ENCODE assay signal across 15 cellular contexts in the genomic region with DNA sequence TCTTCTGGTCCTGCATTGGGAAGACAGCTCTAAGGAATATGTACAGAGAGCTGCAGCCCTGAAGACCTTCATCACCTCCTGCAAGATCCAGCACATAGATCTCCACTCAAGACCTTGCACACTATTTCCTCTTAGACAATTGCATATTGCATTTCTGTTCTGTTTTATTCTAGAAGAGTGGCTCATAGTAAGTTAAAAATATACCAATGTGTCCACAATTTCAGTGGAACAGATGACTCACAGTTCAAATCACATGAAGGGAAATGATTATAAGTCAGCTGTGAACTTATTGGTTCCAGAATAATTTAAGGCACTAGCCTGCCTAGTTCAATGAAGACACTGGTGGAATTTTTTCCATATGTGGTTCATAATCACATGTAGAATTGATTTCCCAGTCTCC. TPM values are rescaled to one million over a fixed set of nuclear protein-coding genes. Genes with fewer than 3 reads are reported as not detected.
DNase-seq lines count a peak whose midpoint lies in the region; ATAC-seq, FAIRE-seq and TF ChIP-seq lines count a peak whose summit lies in the region.
"Had no signal": no experiment of that assay in that cellular context is flagged by ENCODE, and none has a peak within 500 bp of the region (broad histone marks: within the 10 kb centered on the region; RNA-seq: fewer than 3 reads in every experiment).

No MANE protein-coding gene starts in this region.

- peaks cover 11% of the 10 kb centered on the region for H3K4me1 ChIP-seq in BE2C

- no peak overlapping the region for H3K4me3 ChIP-seq in bronchial epithelial cell (ENCODE audit: low read depth, low read length)
- H3K4me3 ChIP-seq in BE2C (ENCODE audit: low read depth, low read length), result no peak overlapping the region
- H3K4me3 ChIP-seq: lung had no signal

- no peaks in the 10 kb centered on the region for H3K36me3 Mint-ChIP-seq in activated CD4-positive, alpha-beta T cell treated with anti-CD3 and anti-CD28 coated beads for 36 hours (ENCODE audit: low read depth)
- H3K36me3 Mint-ChIP-seq: CD8-positive, alpha-beta memory T cell had no signal

- no peak overlapping the region for H3K4me3 Mint-ChIP-seq in activated CD4-positive, alpha-beta T cell treated with anti-CD3 and anti-CD28 coated beads for 36 hours
- H3K4me3 Mint-ChIP-seq: CD8-positive, alpha-beta memory T cell; effector memory CD8-positive, alpha-beta T cell; H9; stimulated activated naive CD8-positive, alpha-beta T cell treated with anti-CD3 and anti-CD28 coated beads, Interleukin-15, Interleukin-2, amounts not matched to agents 100 ng/mL and 50 ng/mL, for 24 hours had no signal

- CTCF ChIA-PET in activated CD4-positive, alpha-beta T cell treated with anti-CD3 and anti-CD28 coated beads for 36 hours (lab: Charles Lee), result interaction anchor here (1.1 kb wide), 1 partner anchor 41 kb away, joined by 3 read pairs; no protein-coding TSS in a partner anchor

- TF ChIP-seq CTCF in bronchial epithelial cell (IDR thresholded peaks at IDR 0.05; ENCODE audit: insufficient read depth, low read length, severe bottlenecking) (no peak), BE2C (IDR thresholded peaks at IDR 0.05; ENCODE audit: low read depth, low read length) (no peak)

- H3K27me3 ChIP-seq in bronchial epithelial cell (ENCODE audit: control insufficient read depth, insufficient read depth, low read length) (no peaks in the 10 kb centered on the region), BE2C (no peaks in the 10 kb centered on the region)

- intact Hi-C loops in activated CD4-positive, alpha-beta T cell treated with anti-CD3 and anti-CD28 coated beads for 36 hours (cut with DNase I, micrococcal nuclease), result no loop called here

- FAIRE-seq in bronchial epithelial cell (lab: Jason Lieb, UNC), result no peak

- no peaks in the 10 kb centered on the region for H3K9me3 Mint-ChIP-seq in activated CD4-positive, alpha-beta T cell treated with anti-CD3 and anti-CD28 coated beads for 36 hours (ENCODE audit: low read depth)
- H3K9me3 Mint-ChIP-seq: CD8-positive, alpha-beta memory T cell; effector memory CD8-positive, alpha-beta T cell; H9; stimulated activated naive CD8-positive, alpha-beta T cell treated with anti-CD3 and anti-CD28 coated beads, Interleukin-15, Interleukin-2, amounts not matched to agents 100 ng/mL and 50 ng/mL, for 24 hours had no signal

- no peaks in the 10 kb centered on the region for H3K36me3 ChIP-seq in bronchial epithelial cell (ENCODE audit: control insufficient read depth, insufficient read depth, low read length)
- H3K36me3 ChIP-seq in BE2C, result no peaks in the 10 kb centered on the region

- no peaks in the 10 kb centered on the region for H3K9me3 ChIP-seq in BE2C

- ATAC-seq in activated CD4-positive, alpha-beta T cell treated with anti-CD3 and anti-CD28 coated beads for 36 hours, result no peak
- ATAC-seq in HG03108 (IDR thresholded peaks at IDR 0.05; ENCODE audit: unreplicated experiment), result no peak
- ATAC-seq: effector memory CD8-positive, alpha-beta T cell had no signal

- H3K27ac Mint-ChIP-seq in activated CD4-positive, alpha-beta T cell treated with anti-CD3 and anti-CD28 coated beads for 36 hours, result no peak overlapping the region
- H3K27ac Mint-ChIP-seq: CD8-positive, alpha-beta memory T cell; effector memory CD8-positive, alpha-beta T cell; H9; stimulated activated naive CD8-positive, alpha-beta T cell treated with anti-CD3 and anti-CD28 coated beads, Interleukin-15, Interleukin-2, amounts not matched to agents 100 ng/mL and 50 ng/mL, for 24 hours had no signal

- H3K4me1 Mint-ChIP-seq in activated CD4-positive, alpha-beta T cell treated with anti-CD3 and anti-CD28 coated beads for 36 hours, result peaks cover 4% of the 10 kb centered on the region
- H3K4me1 Mint-ChIP-seq: CD8-positive, alpha-beta memory T cell had no signal

- DNase-seq in AG20443 (ENCODE audit: low spot score) (peak; percentile 37), HS-5 (ENCODE audit: low read depth) (peak; percentile 63), bronchial epithelial cell (ENCODE audit: low read depth) (peak; percentile 33), glomerular visceral epithelial cell (ENCODE audit: extremely low spot score) (peak; percentile 13), Kasumi-1 (lab: John Stamatoyannopoulos, UW) (no peak), BE2C (no peak)
- DNase-seq in activated CD4-positive, alpha-beta T cell treated with anti-CD3 and anti-CD28 coated beads for 36 hours, result no peak
- DNase-seq: activated CD4-positive, CD25-positive, alpha-beta regulatory T cell; CD8-positive, alpha-beta memory T cell; effector memory CD8-positive, alpha-beta T cell; H9; SW 1271 had no signal

- no peaks in the 10 kb centered on the region for H3K27me3 Mint-ChIP-seq in activated CD4-positive, alpha-beta T cell treated with anti-CD3 and anti-CD28 coated beads for 36 hours
- H3K27me3 Mint-ChIP-seq: stimulated activated naive CD8-positive, alpha-beta T cell treated with anti-CD3 and anti-CD28 coated beads, Interleukin-15, Interleukin-2, amounts not matched to agents 100 ng/mL and 50 ng/mL, for 24 hours had no signal

- POLR2A ChIA-PET in activated CD4-positive, alpha-beta T cell treated with anti-CD3 and anti-CD28 coated beads for 36 hours (lab: Charles Lee), result no interaction called here

RNA-seq across cellular contexts. Expression of gene AK5, which starts 10.0 kb away (rescaled TPM):
- total RNA-seq in bronchial epithelial cell, result not detected in 2 replicates
- 1 to 10 TPM; 9.9 TPM for total RNA-seq in activated CD4-positive, alpha-beta T cell treated with anti-CD3 and anti-CD28 coated beads for 36 hours
- 2.5 TPM for polyA plus RNA-seq in BE2C (2012; ENCODE audit: insufficient read depth, insufficient read length, low read depth)

RNA-seq across cellular contexts. Expression of gene PIGK, which starts 52.6 kb away (rescaled TPM):
- total RNA-seq in bronchial epithelial cell, result 14.3 and 17.4 TPM in 2 replicates
- total RNA-seq in activated CD4-positive, alpha-beta T cell treated with anti-CD3 and anti-CD28 coated beads for 36 hours, result 10 to 100 TPM; 19.3 to 19.7 TPM
- polyA plus RNA-seq in BE2C (2012; ENCODE audit: insufficient read depth, insufficient read length, low read depth), result 10.2 TPM

Comparison
In these comparisons a context has a peak if more than half of its experiments do, and no peak if none do; other contexts are left out.
1. DNase-seq: peak in AG20443 (single experiment), HS-5 (single experiment), bronchial epithelial cell (single experiment) and glomerular visceral epithelial cell (single experiment); none in activated CD4-positive, alpha-beta T cell treated with anti-CD3 and anti-CD28 coated beads for 36 hours (single experiment), Kasumi-1 (0 of 2) and BE2C (single experiment).